8 cellular contexts compared by ENCODE assay signal in genomic region chr1:46446646-46447498, GRCh38.
A peak's percentile ranks its signal among the peaks of the same experiment; 100 is the strongest.
DNase-seq lines count a peak whose midpoint lies in the region; ATAC-seq and TF ChIP-seq lines count a peak whose summit lies in the region.

No MANE protein-coding gene starts in this region.

- peak; percentile 93 for TF ChIP-seq CTCF in 22Rv1 (IDR thresholded peaks at IDR 0.05)
- peak; percentile 93 for TF ChIP-seq CTCF in GM13977 (IDR thresholded peaks at IDR 0.05; ENCODE audit: extremely low read depth, insufficient read depth, missing control alignments)
- TF ChIP-seq CTCF in WI38 (IDR thresholded peaks at IDR 0.05; ENCODE audit: low read depth, low read length) = peak; percentile 86

- H3K4me3 ChIP-seq in WI38 (ENCODE audit: low read depth, low read length) = no peak overlapping the region

- no peak overlapping the region for H3K27ac ChIP-seq in 22Rv1

- DNase-seq in GM13977 (ENCODE audit: low spot score) (peak; percentile 82), NCI-H2107 (lab: John Stamatoyannopoulos, UW) (peak; percentile 87), T47D (ENCODE audit: low read depth in 1 of 2, low spot score in 1 of 2) (peak; percentile 77 to 85), iPS-NIHi7 (ENCODE audit: extremely low spot score) (peak; percentile 82)
- peak; percentile 39 to 69 for DNase-seq in stimulated activated CD4-positive, alpha-beta T cell treated with anti-CD3 and anti-CD28 coated beads, Interleukin-15, amount 100 ng/mL, for 1 hour (ENCODE audit: low read depth in 1 of 2, low spot score in 1 of 2)

- ATAC-seq in GM18867 (IDR thresholded peaks at IDR 0.05; ENCODE audit: unreplicated experiment) = no peak

- in situ Hi-C loops in GM13977 (cut with MboI; ENCODE audit: low pct_unique_long_range_greater_than_20kb, low sequenced_read_pairs, unreplicated experiment) = loop anchor here (10.0 kb wide), 1 partner anchor 78 kb away; no protein-coding TSS in a partner anchor
- in situ Hi-C loops in T47D (cut with HindIII; ENCODE audit: low pct_unique_long_range_greater_than_20kb, low sequenced_read_pairs) = no loop called here
